In genomic region chr14:73949752-73950734, GRCh38 we compare ENCODE assay signal across 8 cellular contexts. TPM values are rescaled to one million over a fixed set of nuclear protein-coding genes. Genes with fewer than 3 reads are reported as not detected.
DNase-seq lines count a peak whose midpoint lies in the region; ATAC-seq and TF ChIP-seq lines count a peak whose summit lies in the region.

Gene COQ6, plus strand, starts transcription at chr14:73950302. Its CDS starts 31 bp downstream, at chr14:73950333.
Gene FAM161B, minus strand, starts transcription at chr14:73950094. Its CDS starts 68 bp downstream, at chr14:73950026.

- intact Hi-C loops in heart left ventricle (cut with DNase I): loop anchor here in 4 of 10 donors (1.0 to 10.0 kb wide), 3 partner anchors 63 to 69 kb away; partner anchors contain the start of genes BBOF1 (in 3 of the 4), ENTPD5 (in 3 of the 4) and ZNF410 (in 1 of the 4)

- H3K4me1 ChIP-seq in heart left ventricle (peaks cover 4 to 19% (median 12%) of the 10 kb centered on the region in 12 donors), upper lobe of left lung (peaks cover 5 to 19% (median 13%) of the 10 kb centered on the region in 4 donors)

- TF ChIP-seq POLR2A in heart left ventricle (IDR thresholded peaks at IDR 0.05) (peak in 1 of 2 donors; percentile 75), upper lobe of left lung (IDR thresholded peaks at IDR 0.05) (peak in 3 of 4 donors; percentile 63 to 94 (median 88))

- H3K4me3 ChIP-seq in heart left ventricle: peak within 1 kb of the TSS; percentile 62 to 99 (median 76)
- peak within 1 kb of the TSS; percentile 77 to 87 (median 84) for H3K4me3 ChIP-seq in upper lobe of left lung

- TF ChIP-seq CTCF in GM12873 (IDR thresholded peaks at IDR 0.05; ENCODE audit: insufficient read depth, low read depth, low read length, missing control alignments) (peak; percentile 46), heart left ventricle (IDR thresholded peaks at IDR 0.05) (peak in 4 of 12 donors; percentile 3 to 23 (median 11)), upper lobe of left lung (IDR thresholded peaks at IDR 0.05) (peak in 5 of 6 experiments; percentile 10 to 50 (median 26))

- DNase-seq in NCI-H1417 (lab: John Stamatoyannopoulos, UW) (peak; percentile 98 to 99 (median 99)), SW 1271 (lab: John Stamatoyannopoulos, UW) (peak; percentile 96 to 99), heart left ventricle (peak; percentile 94 to 97 (median 95)), pons (ENCODE audit: low spot score) (peak; percentile 96), upper lobe of left lung (peak; percentile 94 to 96)

- H3K9me3 ChIP-seq in heart left ventricle: no peaks in the 10 kb centered on the region
- H3K9me3 ChIP-seq in upper lobe of left lung: no peaks in the 10 kb centered on the region

- TF ChIP-seq EP300 in upper lobe of left lung (IDR thresholded peaks at IDR 0.05): peak in 1 of 4 donors; percentile 36

- peak; percentile 91 for ATAC-seq in HG02759 (IDR thresholded peaks at IDR 0.05; ENCODE audit: unreplicated experiment)
- peak; percentile 98 to 99 (median 99) for ATAC-seq in heart left ventricle
- ATAC-seq in upper lobe of left lung (ENCODE audit: low FRiP score in 2 of 2): peak; percentile 98 to 99

- H3K27ac ChIP-seq in adipose tissue (ENCODE audit: low read depth, low read length) (peak within 1 kb of the TSS; percentile 80), heart left ventricle (peak within 1 kb of the TSS; percentile 66 to 96 (median 92)), upper lobe of left lung (peak within 1 kb of the TSS; percentile 88 to 93 (median 92))

- 0 to 1% (median 0%) methylated on average over 70 of the region's 70 CpGs for WGBS in adipose tissue, 3 donors
- 0% methylated on average over 39 to 70 of the region's 70 CpGs for WGBS in heart left ventricle, 4 donors
- 0 to 1% methylated on average over 40 to 66 of the region's 70 CpGs for WGBS in upper lobe of left lung, 2 donors

- H3K27me3 ChIP-seq in heart left ventricle (no peaks in the 10 kb centered on the region), upper lobe of left lung (no peaks in the 10 kb centered on the region)

- H3K36me3 ChIP-seq in heart left ventricle: peaks cover 0 to 48% (median 30%) of the 10 kb centered on the region in 9 donors
- H3K36me3 ChIP-seq in upper lobe of left lung: peaks cover 12 to 23% (median 13%) of the 10 kb centered on the region in 4 donors

RNA-seq across cellular contexts. Expression of gene COQ6, which starts in this region (rescaled TPM):
- polyA plus RNA-seq in adipose tissue (10 to 100 TPM in 1 of 3 donors, 1 to 10 TPM in 2; 8.4 to 28.8 (median 8.7) TPM), heart left ventricle (10 to 100 TPM; 30.4 to 34.3 TPM)
- total RNA-seq in heart left ventricle (100 to 1,000 TPM in 1 of 9 donors, 10 to 100 TPM in 8; 30.4 to 115 (median 48.4) TPM), upper lobe of left lung (100 to 1,000 TPM in 1 of 6 donors, 10 to 100 TPM in 5; 16.9 to 108 (median 23.7) TPM)

RNA-seq across cellular contexts. Expression of gene FAM161B, which starts in this region (rescaled TPM):
- polyA plus RNA-seq in adipose tissue (1 to 10 TPM; 1.3 to 2.7 (median 2.0) TPM), heart left ventricle (1 to 10 TPM; 1.9 to 4.7 TPM)
- total RNA-seq in heart left ventricle (1 to 10 TPM; 2.8 to 6.5 (median 3.6) TPM), upper lobe of left lung (1 to 10 TPM; 2.6 to 6.2 (median 4.0) TPM)

Comparison
In these comparisons a context has a peak if more than half of its experiments do, and no peak if none do; other contexts are left out.
1. Peak in every context shown above with its lines: DNase-seq, ATAC-seq, H3K4me3 ChIP-seq and H3K27ac ChIP-seq.